ENCODE assay signal across 12 cellular contexts in genomic region chr6:121222656-121223055, GRCh38.
DNase-seq lines count a peak whose midpoint lies in the region; ATAC-seq, FAIRE-seq and TF ChIP-seq lines count a peak whose summit lies in the region.
"Had no signal": no experiment of that assay in that cellular context is flagged by ENCODE, and none has a peak within 500 bp of the region (broad histone marks: within the 10 kb centered on the region; RNA-seq: fewer than 3 reads in every experiment).

No MANE protein-coding gene starts in this region.

- no peak for ATAC-seq in HG03139 (IDR thresholded peaks at IDR 0.05; ENCODE audit: unreplicated experiment)
- ATAC-seq in activated CD8-positive, alpha-beta T cell treated with anti-CD3 and anti-CD28 coated beads, Interleukin-2, amount 10 ng/mL, durations not matched to agents 7 days and 5 days, result no peak
- ATAC-seq: heart right ventricle had no signal

- TF ChIP-seq CTCF in LNCAP (IDR thresholded peaks at IDR 0.05) (peak; percentile 52), choroid plexus epithelial cell (conservative IDR thresholded peaks at IDR 0.05; ENCODE audit: low read depth, low read length) (peak; percentile 36), kidney (IDR thresholded peaks at IDR 0.05; ENCODE audit: borderline replicate concordance, extremely low read depth, insufficient read depth) (no peak)

- H3K9ac ChIP-seq in kidney (ENCODE audit: low read length in 2 of 2), result no peak overlapping the region

- H3K4me1 ChIP-seq in kidney (ENCODE audit: control insufficient read depth in 1 of 2, insufficient read depth in 1 of 2, low read depth in 1 of 2, low read length in 2 of 2), result no peaks in the 10 kb centered on the region
- H3K4me1 ChIP-seq: heart right ventricle had no signal

- H3K27me3 Mint-ChIP-seq in activated CD8-positive, alpha-beta T cell treated with anti-CD3 and anti-CD28 coated beads, Interleukin-2, amount 10 ng/mL, durations not matched to agents 7 days and 5 days (ENCODE audit: low read depth), result no peaks in the 10 kb centered on the region

- CTCF ChIA-PET in activated CD8-positive, alpha-beta T cell treated with anti-CD3 and anti-CD28 coated beads, Interleukin-2, amount 10 ng/mL, durations not matched to agents 7 days and 5 days (lab: Charles Lee), result no interaction called here

- no peaks in the 10 kb centered on the region for H3K9me3 ChIP-seq in kidney (ENCODE audit: control insufficient read depth in 1 of 2, low read length in 2 of 2)

- H3K27ac ChIP-seq in kidney (ENCODE audit: low read depth in 2 of 2, low read length in 2 of 2), result no peak overlapping the region
- H3K27ac ChIP-seq: heart right ventricle had no signal

- no peak for FAIRE-seq in kidney (lab: Jason Lieb, UNC)

- H3K4me1 Mint-ChIP-seq in activated CD8-positive, alpha-beta T cell treated with anti-CD3 and anti-CD28 coated beads, Interleukin-2, amount 10 ng/mL, durations not matched to agents 7 days and 5 days (ENCODE audit: low read depth), result no peaks in the 10 kb centered on the region

- no peaks in the 10 kb centered on the region for H3K9me3 Mint-ChIP-seq in activated CD8-positive, alpha-beta T cell treated with anti-CD3 and anti-CD28 coated beads, Interleukin-2, amount 10 ng/mL, durations not matched to agents 7 days and 5 days (ENCODE audit: insufficient read depth)

- no peaks in the 10 kb centered on the region for H3K36me3 ChIP-seq in kidney (ENCODE audit: control insufficient read depth in 1 of 2, insufficient read depth in 2 of 2, low read length in 2 of 2)

- DNase-seq in AG20443 (ENCODE audit: low spot score), result peak; percentile 20
- peak; percentile 66 for DNase-seq in choroid plexus epithelial cell (ENCODE audit: low read depth)
- DNase-seq in medulla oblongata (ENCODE audit: extremely low spot score), result peak; percentile 9
- DNase-seq in GF-D8 (lab: John Stamatoyannopoulos, UW), result no peak
- DNase-seq in kidney, result no peak
- DNase-seq in activated CD8-positive, alpha-beta T cell treated with anti-CD3 and anti-CD28 coated beads, Interleukin-2, amount 10 ng/mL, durations not matched to agents 7 days and 5 days, result no peak
- DNase-seq: activated gamma-delta T cell, heart right ventricle, NCI-H187 treated with DMSO at 0.1 percent for 48 hours, posterior cingulate gyrus had no signal

- no peak overlapping the region for H3K4me3 Mint-ChIP-seq in activated CD8-positive, alpha-beta T cell treated with anti-CD3 and anti-CD28 coated beads, Interleukin-2, amount 10 ng/mL, durations not matched to agents 7 days and 5 days

- POLR2A ChIA-PET in activated CD8-positive, alpha-beta T cell treated with anti-CD3 and anti-CD28 coated beads, Interleukin-2, amount 10 ng/mL, durations not matched to agents 7 days and 5 days (lab: Charles Lee), result no interaction called here

- peaks cover 23% of the 10 kb centered on the region for H3K36me3 Mint-ChIP-seq in activated CD8-positive, alpha-beta T cell treated with anti-CD3 and anti-CD28 coated beads, Interleukin-2, amount 10 ng/mL, durations not matched to agents 7 days and 5 days (ENCODE audit: low read depth)

- no peak overlapping the region for H3K27ac Mint-ChIP-seq in activated CD8-positive, alpha-beta T cell treated with anti-CD3 and anti-CD28 coated beads, Interleukin-2, amount 10 ng/mL, durations not matched to agents 7 days and 5 days

- intact Hi-C loops in kidney (cut with DNase I), result no loop called here

- H3K4me3 ChIP-seq in choroid plexus epithelial cell (ENCODE audit: low read depth, low read length), result no peak overlapping the region
- H3K4me3 ChIP-seq in kidney (ENCODE audit: low read length in 2 of 2), result no peak overlapping the region
- H3K4me3 ChIP-seq: heart right ventricle had no signal

Comparison
In these comparisons a context has a peak if more than half of its experiments do, and no peak if none do; other contexts are left out.
1. DNase-seq: peak in AG20443 (single experiment), choroid plexus epithelial cell (single experiment) and medulla oblongata (single experiment); none in GF-D8 (single experiment), kidney (single experiment) and activated CD8-positive, alpha-beta T cell treated with anti-CD3 and anti-CD28 coated beads, Interleukin-2, amount 10 ng/mL, durations not matched to agents 7 days and 5 days (single experiment).